Comparison of ENCODE assay signal across 8 cellular contexts in the genomic region with DNA sequence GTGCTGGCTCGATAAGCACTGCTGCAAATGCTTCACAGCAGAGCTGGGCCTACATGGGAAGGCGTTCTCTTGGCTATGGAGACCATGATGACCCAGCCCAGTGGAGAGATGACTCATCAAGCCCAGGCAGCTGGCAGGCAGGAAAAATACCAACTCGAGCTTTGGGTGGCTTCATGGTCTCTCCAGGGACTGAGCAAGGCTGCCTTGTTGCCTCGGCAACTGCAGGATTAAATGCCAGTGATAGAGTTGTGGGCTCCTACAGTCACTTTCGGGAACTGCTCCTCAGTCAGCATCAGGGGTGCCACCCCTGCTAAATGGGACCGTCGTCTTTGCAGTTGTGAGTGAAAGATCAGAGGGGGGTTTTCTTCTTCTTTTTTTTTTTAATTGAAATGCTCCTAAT. TPM values are rescaled to one million over a fixed set of nuclear protein-coding genes. Genes with fewer than 3 reads are reported as not detected.
A peak's percentile ranks its signal among the peaks of the same experiment; 100 is the strongest.
DNase-seq lines count a peak whose midpoint lies in the region; ATAC-seq and TF ChIP-seq lines count a peak whose summit lies in the region.

No MANE protein-coding gene starts in this region.

- H3K9me3 Mint-ChIP-seq in memory B cell: peaks cover 14% of the 10 kb centered on the region

- H3K4me1 Mint-ChIP-seq in memory B cell: no peaks in the 10 kb centered on the region

- no peaks in the 10 kb centered on the region for H3K27me3 ChIP-seq in MG63
- H3K27me3 ChIP-seq in ascending aorta: no peaks in the 10 kb centered on the region

- ATAC-seq in memory B cell (ENCODE audit: low read depth) (peak; percentile 12), GM21529 (IDR thresholded peaks at IDR 0.05; ENCODE audit: unreplicated experiment) (no peak), GM21825 (IDR thresholded peaks at IDR 0.05; ENCODE audit: unreplicated experiment) (no peak), HG02885 (IDR thresholded peaks at IDR 0.05; ENCODE audit: poor library complexity, unreplicated experiment) (no peak)

- peaks cover 8% of the 10 kb centered on the region for H3K36me3 Mint-ChIP-seq in memory B cell

- H3K4me1 ChIP-seq in ascending aorta: peaks cover 4 to 21% of the 10 kb centered on the region in 2 donors

- H3K4me3 Mint-ChIP-seq in memory B cell: no peak overlapping the region

- DNase-seq in Ammon's horn (ENCODE audit: low spot score) (peak; percentile 77), MG63 (peak; percentile 94), ascending aorta (ENCODE audit: low spot score in 2 of 2) (peak; percentile 65 to 94), memory B cell (ENCODE audit: low spot score in 2 of 2) (no peak)
- no peak for DNase-seq in stimulated activated CD4-positive, alpha-beta T cell treated with anti-CD3 and anti-CD28 coated beads, Interleukin-4, amount 100 ng/mL, for 24 hours

- intact Hi-C loops in ascending aorta (cut with DNase I): loop anchor here (5.0 to 10.0 kb wide), 3 partner anchors 390 to 1042 kb away; partner anchors contain the start of gene TCF12

- H3K27ac Mint-ChIP-seq in memory B cell: no peak overlapping the region

- H3K4me3 ChIP-seq in MG63: no peak overlapping the region
- H3K4me3 ChIP-seq in ascending aorta: no peak overlapping the region

- H3K36me3 ChIP-seq in MG63: no peaks in the 10 kb centered on the region
- no peaks in the 10 kb centered on the region for H3K36me3 ChIP-seq in ascending aorta

- H3K27ac ChIP-seq in ascending aorta: peak overlapping the region in 1 of 2 donors; percentile 47

- peak in 2 of 3 experiments; percentile 45 to 46 for TF ChIP-seq CTCF in ascending aorta (IDR thresholded peaks at IDR 0.05)

- H3K9me3 ChIP-seq in MG63 (no peaks in the 10 kb centered on the region), ascending aorta (no peaks in the 10 kb centered on the region)

- H3K27me3 Mint-ChIP-seq in memory B cell: peaks cover 18% of the 10 kb centered on the region

RNA-seq across cellular contexts. Expression of gene MYZAP, which starts 54.6 kb away (rescaled TPM):
- 0.69 TPM in 1 of 2 replicates, not detected in the other for total RNA-seq in MG63 (2014; rRNA removed; shearing (Covaris generic); ENCODE audit: low replicate concordance)
- 7.6 TPM for total RNA-seq in ascending aorta

Comparison
In these comparisons a context has a peak if more than half of its experiments do, and no peak if none do; other contexts are left out.
1. DNase-seq: peak in Ammon's horn (single experiment), MG63 (single experiment) and ascending aorta (2 of 2); none in memory B cell (0 of 2) and stimulated activated CD4-positive, alpha-beta T cell treated with anti-CD3 and anti-CD28 coated beads, Interleukin-4, amount 100 ng/mL, for 24 hours (single experiment).